Comparison of ENCODE assay signal across 31 cellular contexts in genomic region chr19:8403820-8404109, GRCh38. TPM values are rescaled to one million over a fixed set of nuclear protein-coding genes. Genes with fewer than 3 reads are reported as not detected.
"Had no signal": no experiment of that assay in that cellular context is flagged by ENCODE, and none has a peak within 500 bp of the region (broad histone marks: within the 10 kb centered on the region; RNA-seq: fewer than 3 reads in every experiment).

No MANE protein-coding gene starts in this region.

- H3K27me3 ChIP-seq: brain microvascular endothelial cell, pancreas, suprapubic skin, tibial artery had no signal

- H3K4me3 ChIP-seq: pancreas, prostate gland, smooth muscle cell, suprapubic skin, tibial artery had no signal

- DNase-seq: activated CD4-positive, alpha-beta memory T cell treated with anti-CD3 and anti-CD28 coated beads, Interleukin-2, amount 10 ng/mL, durations not matched to agents 7 days and 5 days; activated CD4-positive, alpha-beta T cell treated with anti-CD3 and anti-CD28 coated beads, Interleukin-2, amount 10 ng/mL, durations not matched to agents 24 days and 14 days; activated CD4-positive, CD25-positive, alpha-beta regulatory T cell treated with anti-CD3 and anti-CD28 coated beads, Interleukin-2, amount 50 U/mL, for 72 hours; activated CD8-positive, alpha-beta memory T cell treated with anti-CD3 and anti-CD28 coated beads, Interleukin-2, amount 50 U/mL, for 48 hours; activated gamma-delta T cell; activated naive CD4-positive, alpha-beta T cell treated with anti-CD3 and anti-CD28 coated beads, Interleukin-2, amount 10 ng/mL, durations not matched to agents 7 days and 5 days; activated naive CD8-positive, alpha-beta T cell treated with anti-CD3 and anti-CD28 coated beads, Interleukin-2, amount 10 ng/mL, durations not matched to agents 7 days and 5 days; activated T-cell treated with anti-CD3 and anti-CD28 coated beads, Interleukin-2, amount 50 U/mL, for 24 hours; brain microvascular endothelial cell; caudate nucleus; foreskin fibroblast; head of caudate nucleus; hypothalamus; immature natural killer cell; kidney; left colon; mesenchymal stem cell; naive thymus-derived CD8-positive, alpha-beta T cell; nucleus accumbens; stimulated activated CD4-positive, alpha-beta T cell treated with anti-CD3 and anti-CD28 coated beads, Interleukin-1b, Interleukin-23, amount 100 ng/mL, for 48 hours; stimulated activated CD4-positive, alpha-beta T cell treated with anti-CD3 and anti-CD28 coated beads, Interleukin-4, amount 100 ng/mL, for 4 hours; stimulated activated CD8-positive, alpha-beta memory T cell treated with anti-CD3 and anti-CD28 coated beads, Interleukin-4, amount 100 ng/mL, for 48 hours; tibial artery had no signal

- H3K4me1 ChIP-seq: pancreas, prostate gland, tibial artery had no signal

- H3K27me3 Mint-ChIP-seq: activated CD4-positive, alpha-beta memory T cell treated with anti-CD3 and anti-CD28 coated beads, Interleukin-2, amount 10 ng/mL, durations not matched to agents 7 days and 5 days; activated CD4-positive, alpha-beta T cell treated with anti-CD3 and anti-CD28 coated beads, Interleukin-2, amount 10 ng/mL, durations not matched to agents 24 days and 14 days; activated naive CD4-positive, alpha-beta T cell treated with anti-CD3 and anti-CD28 coated beads, Interleukin-2, amount 10 ng/mL, durations not matched to agents 7 days and 5 days; activated naive CD8-positive, alpha-beta T cell treated with anti-CD3 and anti-CD28 coated beads, Interleukin-2, amount 10 ng/mL, durations not matched to agents 7 days and 5 days; activated T-cell treated with anti-CD3 and anti-CD28 coated beads, Interleukin-2, amount 50 U/mL, for 24 hours; naive thymus-derived CD8-positive, alpha-beta T cell; stimulated activated memory B cell treated with anti-CD40 and anti-IgM and Interleukin-4, amounts not matched to agents 10 μg/mL and 1 μg/mL and 100 μg/mL, for 72 hours had no signal

- H3K27ac ChIP-seq: brain microvascular endothelial cell, prostate gland, suprapubic skin, tibial artery had no signal

- H3K4me3 Mint-ChIP-seq: activated CD4-positive, alpha-beta memory T cell treated with anti-CD3 and anti-CD28 coated beads, Interleukin-2, amount 10 ng/mL, durations not matched to agents 7 days and 5 days; activated CD4-positive, alpha-beta T cell treated with anti-CD3 and anti-CD28 coated beads, Interleukin-2, amount 10 ng/mL, durations not matched to agents 24 days and 14 days; activated naive CD4-positive, alpha-beta T cell treated with anti-CD3 and anti-CD28 coated beads, Interleukin-2, amount 10 ng/mL, durations not matched to agents 7 days and 5 days; activated naive CD8-positive, alpha-beta T cell treated with anti-CD3 and anti-CD28 coated beads, Interleukin-2, amount 10 ng/mL, durations not matched to agents 7 days and 5 days; activated T-cell treated with anti-CD3 and anti-CD28 coated beads, Interleukin-2, amount 50 U/mL, for 24 hours; immature natural killer cell; neural crest cell; stimulated activated memory B cell treated with anti-CD40 and anti-IgM and Interleukin-4, amounts not matched to agents 10 μg/mL and 1 μg/mL and 100 μg/mL, for 72 hours had no signal

- H3K9me3 ChIP-seq: pancreas, prostate gland, suprapubic skin, tibial artery had no signal

- H3K4me1 Mint-ChIP-seq: activated CD4-positive, alpha-beta memory T cell treated with anti-CD3 and anti-CD28 coated beads, Interleukin-2, amount 10 ng/mL, durations not matched to agents 7 days and 5 days; activated CD4-positive, alpha-beta T cell treated with anti-CD3 and anti-CD28 coated beads, Interleukin-2, amount 10 ng/mL, durations not matched to agents 24 days and 14 days; activated naive CD4-positive, alpha-beta T cell treated with anti-CD3 and anti-CD28 coated beads, Interleukin-2, amount 10 ng/mL, durations not matched to agents 7 days and 5 days; activated naive CD8-positive, alpha-beta T cell treated with anti-CD3 and anti-CD28 coated beads, Interleukin-2, amount 10 ng/mL, durations not matched to agents 7 days and 5 days; neural crest cell had no signal

- H3K9me3 Mint-ChIP-seq: activated CD4-positive, alpha-beta memory T cell treated with anti-CD3 and anti-CD28 coated beads, Interleukin-2, amount 10 ng/mL, durations not matched to agents 7 days and 5 days; activated CD4-positive, alpha-beta T cell treated with anti-CD3 and anti-CD28 coated beads, Interleukin-2, amount 10 ng/mL, durations not matched to agents 24 days and 14 days; activated naive CD4-positive, alpha-beta T cell treated with anti-CD3 and anti-CD28 coated beads, Interleukin-2, amount 10 ng/mL, durations not matched to agents 7 days and 5 days; activated naive CD8-positive, alpha-beta T cell treated with anti-CD3 and anti-CD28 coated beads, Interleukin-2, amount 10 ng/mL, durations not matched to agents 7 days and 5 days; activated T-cell treated with anti-CD3 and anti-CD28 coated beads, Interleukin-2, amount 50 U/mL, for 24 hours; immature natural killer cell; naive thymus-derived CD8-positive, alpha-beta T cell; neural crest cell; stimulated activated memory B cell treated with anti-CD40 and anti-IgM and Interleukin-4, amounts not matched to agents 10 μg/mL and 1 μg/mL and 100 μg/mL, for 72 hours had no signal

- FAIRE-seq: astrocyte, kidney, pancreas had no signal

- ATAC-seq: esophagus mucosa; left colon; naive thymus-derived CD8-positive, alpha-beta T cell had no signal

- H3K4me2 ChIP-seq: smooth muscle cell had no signal

- H3K27ac Mint-ChIP-seq: activated CD4-positive, alpha-beta memory T cell treated with anti-CD3 and anti-CD28 coated beads, Interleukin-2, amount 10 ng/mL, durations not matched to agents 7 days and 5 days; activated CD4-positive, alpha-beta T cell treated with anti-CD3 and anti-CD28 coated beads, Interleukin-2, amount 10 ng/mL, durations not matched to agents 24 days and 14 days; activated naive CD4-positive, alpha-beta T cell treated with anti-CD3 and anti-CD28 coated beads, Interleukin-2, amount 10 ng/mL, durations not matched to agents 7 days and 5 days; activated naive CD8-positive, alpha-beta T cell treated with anti-CD3 and anti-CD28 coated beads, Interleukin-2, amount 10 ng/mL, durations not matched to agents 7 days and 5 days; activated T-cell treated with anti-CD3 and anti-CD28 coated beads, Interleukin-2, amount 50 U/mL, for 24 hours; immature natural killer cell; stimulated activated memory B cell treated with anti-CD40 and anti-IgM and Interleukin-4, amounts not matched to agents 10 μg/mL and 1 μg/mL and 100 μg/mL, for 72 hours had no signal

RNA-seq across cellular contexts. Expression of gene ANGPTL4, which starts 39.8 kb away (rescaled TPM):
- total RNA-seq: naive thymus-derived CD8-positive, alpha-beta T cell; neural crest cell had no signal
- polyA plus RNA-seq: immature natural killer cell had no signal
